ENCODE assay signal across 1 cellular context in genomic region chr16:2455081-2455845, GRCh38.
TF ChIP-seq lines count a peak whose summit lies in the region.

No MANE protein-coding gene starts in this region.

TF ChIP-seq in HepG2, 621 proteins besides CTCF, POLR2A, EP300 and RAD21:
- TF ChIP-seq MTA3 (CRISPR knock-in tag; IDR thresholded peaks at IDR 0.05) = no peak
- TF ChIP-seq AGO2 (optimal IDR thresholded peaks at IDR 0.05; ENCODE audit: low read depth, low read length) = peak; percentile 76
- no peak for TF ChIP-seq ZNF326 (CRISPR knock-in tag; IDR thresholded peaks at IDR 0.05; ENCODE audit: borderline replicate concordance)
- TF ChIP-seq NR2F1 (CRISPR knock-in tag; IDR thresholded peaks at IDR 0.05) = no peak
- no peak for TF ChIP-seq FOXC1 (CRISPR knock-in tag; IDR thresholded peaks at IDR 0.05; ENCODE audit: borderline replicate concordance)
- no peak for TF ChIP-seq KLF6 (CRISPR knock-in tag; IDR thresholded peaks at IDR 0.05)
- TF ChIP-seq, protein P1, sequence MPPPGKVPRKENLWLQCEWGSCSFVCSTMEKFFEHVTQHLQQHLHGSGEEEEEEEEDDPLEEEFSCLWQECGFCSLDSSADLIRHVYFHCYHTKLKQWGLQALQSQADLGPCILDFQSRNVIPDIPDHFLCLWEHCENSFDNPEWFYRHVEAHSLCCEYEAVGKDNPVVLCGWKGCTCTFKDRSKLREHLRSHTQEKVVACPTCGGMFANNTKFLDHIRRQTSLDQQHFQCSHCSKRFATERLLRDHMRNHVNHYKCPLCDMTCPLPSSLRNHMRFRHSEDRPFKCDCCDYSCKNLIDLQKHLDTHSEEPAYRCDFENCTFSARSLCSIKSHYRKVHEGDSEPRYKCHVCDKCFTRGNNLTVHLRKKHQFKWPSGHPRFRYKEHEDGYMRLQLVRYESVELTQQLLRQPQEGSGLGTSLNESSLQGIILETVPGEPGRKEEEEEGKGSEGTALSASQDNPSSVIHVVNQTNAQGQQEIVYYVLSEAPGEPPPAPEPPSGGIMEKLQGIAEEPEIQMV (CRISPR knock-in tag; IDR thresholded peaks at IDR 0.05; ENCODE audit: low read depth) = no peak
- TF ChIP-seq, protein P2, sequence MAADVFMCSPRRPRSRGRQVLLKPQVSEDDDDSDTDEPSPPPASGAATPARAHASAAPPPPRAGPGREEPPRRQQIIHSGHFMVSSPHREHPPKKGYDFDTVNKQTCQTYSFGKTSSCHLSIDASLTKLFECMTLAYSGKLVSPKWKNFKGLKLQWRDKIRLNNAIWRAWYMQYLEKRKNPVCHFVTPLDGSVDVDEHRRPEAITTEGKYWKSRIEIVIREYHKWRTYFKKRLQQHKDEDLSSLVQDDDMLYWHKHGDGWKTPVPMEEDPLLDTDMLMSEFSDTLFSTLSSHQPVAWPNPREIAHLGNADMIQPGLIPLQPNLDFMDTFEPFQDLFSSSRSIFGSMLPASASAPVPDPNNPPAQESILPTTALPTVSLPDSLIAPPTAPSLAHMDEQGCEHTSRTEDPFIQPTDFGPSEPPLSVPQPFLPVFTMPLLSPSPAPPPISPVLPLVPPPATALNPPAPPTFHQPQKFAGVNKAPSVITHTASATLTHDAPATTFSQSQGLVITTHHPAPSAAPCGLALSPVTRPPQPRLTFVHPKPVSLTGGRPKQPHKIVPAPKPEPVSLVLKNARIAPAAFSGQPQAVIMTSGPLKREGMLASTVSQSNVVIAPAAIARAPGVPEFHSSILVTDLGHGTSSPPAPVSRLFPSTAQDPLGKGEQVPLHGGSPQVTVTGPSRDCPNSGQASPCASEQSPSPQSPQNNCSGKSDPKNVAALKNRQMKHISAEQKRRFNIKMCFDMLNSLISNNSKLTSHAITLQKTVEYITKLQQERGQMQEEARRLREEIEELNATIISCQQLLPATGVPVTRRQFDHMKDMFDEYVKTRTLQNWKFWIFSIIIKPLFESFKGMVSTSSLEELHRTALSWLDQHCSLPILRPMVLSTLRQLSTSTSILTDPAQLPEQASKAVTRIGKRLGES (CRISPR knock-in tag; IDR thresholded peaks at IDR 0.05; ENCODE audit: borderline replicate concordance) = no peak
TF ChIP-seq in HepG2: peak in this region for 1.
